In genomic region chr2:31231571-31232287, GRCh38 we compare ENCODE assay signal across 19 cellular contexts. TPM values are rescaled to one million over a fixed set of nuclear protein-coding genes. Genes with fewer than 3 reads are reported as not detected.
DNase-seq lines count a peak whose midpoint lies in the region; ATAC-seq, FAIRE-seq and TF ChIP-seq lines count a peak whose summit lies in the region.
"Had no signal": no experiment of that assay in that cellular context is flagged by ENCODE, and none has a peak within 500 bp of the region (broad histone marks: within the 10 kb centered on the region; RNA-seq: fewer than 3 reads in every experiment).

No MANE protein-coding gene starts in this region.

- H3K79me2 ChIP-seq in Karpas-422 (ENCODE audit: low read length): peaks cover 31% of the 10 kb centered on the region

- H4K20me1 ChIP-seq in Karpas-422 (ENCODE audit: insufficient read depth, low read depth, low read length): peaks cover 11% of the 10 kb centered on the region; the same call in 1 of the 2 replicates

- no peak for TF ChIP-seq CTCF in colonic mucosa (IDR thresholded peaks at IDR 0.05)
- no peak for TF ChIP-seq CTCF in kidney (IDR thresholded peaks at IDR 0.05; ENCODE audit: borderline replicate concordance, extremely low read depth, insufficient read depth)
- no peak for TF ChIP-seq CTCF in foreskin keratinocyte (conservative IDR thresholded peaks at IDR 0.05)

- no peak for FAIRE-seq in kidney (lab: Jason Lieb, UNC)
- FAIRE-seq: H54 had no signal

- DNase-seq in colonic mucosa: peak; percentile 3
- DNase-seq in cardiac septum (ENCODE audit: low spot score): peak; percentile 80
- peak; percentile 19 for DNase-seq in kidney
- DNase-seq in foreskin keratinocyte: no peak
- no peak for DNase-seq in HuH-7 (ENCODE audit: low spot score)
- no peak for DNase-seq in Karpas-422
- no peak for DNase-seq in NCI-H187 (lab: John Stamatoyannopoulos, UW)
- DNase-seq: CD4-positive, alpha-beta T cell; COR-L47; DMS79; MG63; NCI-H1417; NCI-H1694 treated with DMSO at 0.1 percent for 48 hours; NCI-H2107; NCI-H446 treated with DMSO at 0.1 percent for 48 hours; NCI-H69; PC-9 had no signal

- H3K36me3 ChIP-seq in colonic mucosa (no peaks in the 10 kb centered on the region), kidney (ENCODE audit: control insufficient read depth in 1 of 2, insufficient read depth in 2 of 2, low read length in 2 of 2) (no peaks in the 10 kb centered on the region), Karpas-422 (ENCODE audit: insufficient read depth, low read length) (peaks cover 25% of the 10 kb centered on the region)
- H3K36me3 ChIP-seq: MG63, SJSA1 had no signal

- H3K27ac ChIP-seq in colonic mucosa (no peak overlapping the region), kidney (ENCODE audit: low read depth in 2 of 2, low read length in 2 of 2) (no peak overlapping the region), foreskin keratinocyte (no peak overlapping the region), Karpas-422 (ENCODE audit: low read length) (no peak overlapping the region)
- H3K27ac ChIP-seq: PC-9, SJSA1 had no signal

- ATAC-seq in foreskin keratinocyte: no peak

- no peaks in the 10 kb centered on the region for H3K9me2 ChIP-seq in Karpas-422 (replicated peaks; ENCODE audit: insufficient read depth, low read length)

- H3K4me1 ChIP-seq in colonic mucosa: no peaks in the 10 kb centered on the region
- H3K4me1 ChIP-seq in kidney (ENCODE audit: control insufficient read depth in 1 of 2, insufficient read depth in 1 of 2, low read depth in 1 of 2, low read length in 2 of 2): peaks cover 0 to 6% of the 10 kb centered on the region in 2 donors
- H3K4me1 ChIP-seq in foreskin keratinocyte: peaks cover 13% of the 10 kb centered on the region
- H3K4me1 ChIP-seq in Karpas-422 (ENCODE audit: low read length): peaks cover 29% of the 10 kb centered on the region

- H3K9me3 ChIP-seq in colonic mucosa: no peaks in the 10 kb centered on the region
- no peaks in the 10 kb centered on the region for H3K9me3 ChIP-seq in kidney (ENCODE audit: control insufficient read depth in 1 of 2, low read length in 2 of 2)
- H3K9me3 ChIP-seq in Karpas-422 (ENCODE audit: low read length): no peaks in the 10 kb centered on the region
- H3K9me3 ChIP-seq: MG63, SJSA1 had no signal

- intact Hi-C loops in colonic mucosa (cut with DNase I) (no loop called here), cardiac septum (cut with DNase I) (no loop called here), kidney (cut with DNase I) (no loop called here)

- H3K4me3 ChIP-seq in colonic mucosa (no peak overlapping the region), kidney (ENCODE audit: low read length in 2 of 2) (no peak overlapping the region), Karpas-422 (ENCODE audit: low read length) (no peak overlapping the region)
- H3K4me3 ChIP-seq: MG63, PC-9, SJSA1 had no signal

- H3K27me3 ChIP-seq in colonic mucosa: no peaks in the 10 kb centered on the region
- no peaks in the 10 kb centered on the region for H3K27me3 ChIP-seq in foreskin keratinocyte
- H3K27me3 ChIP-seq in Karpas-422 (ENCODE audit: low read length): no peaks in the 10 kb centered on the region

- H3K4me2 ChIP-seq in Karpas-422 (ENCODE audit: low read depth, low read length, poor library complexity, severe bottlenecking): no peak overlapping the region
- H3K4me2 ChIP-seq: PC-9 had no signal

- H2AFZ ChIP-seq in Karpas-422 (ENCODE audit: low read length): no peak overlapping the region
- H2AFZ ChIP-seq: PC-9 had no signal

- H3K9ac ChIP-seq in colonic mucosa (ENCODE audit: low read depth in 2 of 2, low read length in 2 of 2) (no peak overlapping the region), kidney (ENCODE audit: low read length in 2 of 2) (no peak overlapping the region), Karpas-422 (ENCODE audit: low read length) (no peak overlapping the region)

RNA-seq across cellular contexts. Expression of gene EHD3, which starts 2.2 kb away (rescaled TPM):
- total RNA-seq in colonic mucosa (1 to 10 TPM; 1.0 to 1.1 TPM), cardiac septum (26.6 TPM), kidney (9.5 TPM), foreskin keratinocyte (12.4 and 13.2 TPM in 2 replicates)
- polyA plus RNA-seq in kidney (ENCODE audit: insufficient read depth, low read depth, low replicate concordance) (45.3 TPM), foreskin keratinocyte (6.5 and 6.8 TPM in 2 replicates)
- total RNA-seq in Karpas-422 (2014; rRNA removed; shearing (Covaris generic); ENCODE audit: low replicate concordance): 152 and 200 TPM in 2 replicates

RNA-seq across cellular contexts. Expression of gene CAPN14, which starts 14.4 kb away (rescaled TPM):
- total RNA-seq in colonic mucosa: under 1 TPM in 1 of 2 donors, not detected in 1; 0.08 TPM
- 0.16 TPM for total RNA-seq in cardiac septum
- 0.25 TPM for total RNA-seq in kidney
- polyA plus RNA-seq in kidney (ENCODE audit: insufficient read depth, low read depth, low replicate concordance): 0.22 TPM
- total RNA-seq in foreskin keratinocyte: 0.31 and 0.35 TPM in 2 replicates
- 0.11 and 0.12 TPM in 2 replicates for polyA plus RNA-seq in foreskin keratinocyte
- 2.0 and 2.6 TPM in 2 replicates for total RNA-seq in Karpas-422 (2014; rRNA removed; shearing (Covaris generic); ENCODE audit: low replicate concordance)
- total RNA-seq: SJSA1 had no signal

Comparison
In these comparisons a context has a peak if more than half of its experiments do, and no peak if none do; other contexts are left out.
1. DNase-seq: peak in colonic mucosa (single experiment), cardiac septum (single experiment) and kidney (single experiment); none in foreskin keratinocyte (0 of 2), HuH-7 (single experiment), Karpas-422 (single experiment) and NCI-H187 (0 of 2).